ENCODE assay signal across 29 cellular contexts in the genomic region with DNA sequence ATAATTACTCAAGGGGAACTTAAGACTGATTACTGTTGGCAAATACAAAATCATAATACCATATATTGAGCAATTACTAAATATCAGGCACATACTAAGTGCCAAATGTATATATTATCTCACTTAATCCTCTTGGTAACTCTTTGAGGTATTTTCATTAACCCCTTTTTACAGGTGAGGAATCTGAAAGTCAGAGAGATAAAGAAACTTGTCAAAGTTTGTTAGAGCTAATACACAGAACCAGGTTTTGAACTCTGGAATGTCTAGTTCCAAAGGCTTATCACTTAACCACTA.
"Had no signal": no experiment of that assay in that cellular context is flagged by ENCODE, and none has a peak within 500 bp of the region (broad histone marks: within the 10 kb centered on the region; RNA-seq: fewer than 3 reads in every experiment).

No MANE protein-coding gene starts in this region.

- FAIRE-seq: endometrium, endothelial cell of umbilical vein had no signal

- H3K27me3 ChIP-seq: ascending aorta, breast epithelium, cardiac muscle cell, colonic mucosa, esophagus squamous epithelium, gastroesophageal sphincter had no signal

- H3K36me3 ChIP-seq: ascending aorta, breast epithelium, cardiac muscle cell, colonic mucosa, esophagus squamous epithelium, gastroesophageal sphincter, heart right ventricle had no signal

- H3K4me3 ChIP-seq: ascending aorta, breast epithelium, cardiac muscle cell, colonic mucosa, esophagus squamous epithelium, gastroesophageal sphincter, heart right ventricle had no signal

- H3K27ac ChIP-seq: ascending aorta, breast epithelium, cardiac muscle cell, colonic mucosa, epithelial cell of prostate, esophagus squamous epithelium, gastroesophageal sphincter, heart right ventricle had no signal

- H3K9me3 ChIP-seq: ascending aorta, breast epithelium, colonic mucosa, esophagus squamous epithelium, gastroesophageal sphincter, heart right ventricle had no signal

- DNase-seq: activated CD4-positive, alpha-beta memory T cell treated with anti-CD3 and anti-CD28 coated beads for 36 hours; activated CD4-positive, alpha-beta T cell treated with anti-CD3 and anti-CD28 coated beads for 36 hours; activated CD4-positive, alpha-beta T cell treated with anti-CD3 and anti-CD28 coated beads, Interleukin-2, amount 10 ng/mL, durations not matched to agents 24 days and 14 days; activated CD4-positive, CD25-positive, alpha-beta regulatory T cell; activated CD4-positive, CD25-positive, alpha-beta regulatory T cell treated with anti-CD3 and anti-CD28 coated beads, Interleukin-2, amount 50 U/mL, for 72 hours; activated CD8-positive, alpha-beta memory T cell treated with anti-CD3 and anti-CD28 coated beads, Interleukin-2, amount 10 ng/mL, durations not matched to agents 7 days and 5 days; activated CD8-positive, alpha-beta memory T cell treated with anti-CD3 and anti-CD28 coated beads, Interleukin-2, amount 50 U/mL, for 4 hours; activated CD8-positive, alpha-beta T cell treated with anti-CD3 and anti-CD28 coated beads, Interleukin-2, amount 10 ng/mL, durations not matched to agents 7 days and 5 days; activated effector memory CD4-positive, alpha-beta T cell treated with anti-CD3 and anti-CD28 coated beads, Interleukin-2, amount 50 U/mL, for 16 hours; activated naive CD4-positive, alpha-beta T cell treated with anti-CD3 and anti-CD28 coated beads for 36 hours; activated naive CD8-positive, alpha-beta T cell treated with anti-CD3 and anti-CD28 coated beads, Interleukin-2, amount 10 ng/mL, durations not matched to agents 7 days and 5 days; activated T-cell treated with anti-CD3 and anti-CD28 coated beads, Interleukin-2, amount 50 U/mL, for 1 hour; activated T-cell treated with anti-CD3 and anti-CD28 coated beads, Interleukin-2, amount 50 U/mL, for 48 hours; central memory CD4-positive, alpha-beta T cell; cerebellar nuclear complex; colonic mucosa; effector CD8-positive, alpha-beta T cell; esophagus squamous epithelium; foreskin melanocyte; heart right ventricle; T-helper 17 cell; T1000 had no signal

- H3K4me1 ChIP-seq: ascending aorta, breast epithelium, colonic mucosa, esophagus squamous epithelium, gastroesophageal sphincter, heart right ventricle had no signal
